In genomic region chr9:16679327-16679821, GRCh38 we compare ENCODE assay signal across 16 cellular contexts.
DNase-seq lines count a peak whose midpoint lies in the region; ATAC-seq, FAIRE-seq and TF ChIP-seq lines count a peak whose summit lies in the region.
"Had no signal": no experiment of that assay in that cellular context is flagged by ENCODE, and none has a peak within 500 bp of the region (broad histone marks: within the 10 kb centered on the region; RNA-seq: fewer than 3 reads in every experiment).

No MANE protein-coding gene starts in this region.

- no peaks in the 10 kb centered on the region for H3K9me3 Mint-ChIP-seq in immature natural killer cell
- H3K9me3 Mint-ChIP-seq in type B pancreatic cell = no peaks in the 10 kb centered on the region
- H3K9me3 Mint-ChIP-seq in Caco-2 (ENCODE audit: unreplicated experiment) = no peaks in the 10 kb centered on the region
- H3K9me3 Mint-ChIP-seq: activated CD4-positive, alpha-beta T cell treated with anti-CD3 and anti-CD28 coated beads, Interleukin-2, amount 10 ng/mL, durations not matched to agents 7 days and 5 days had no signal

- no peak for TF ChIP-seq CTCF in type B pancreatic cell (conservative IDR thresholded peaks at IDR 0.05)
- no peak for TF ChIP-seq CTCF in Caco-2 (IDR thresholded peaks at IDR 0.05; ENCODE audit: insufficient read depth in 1 of 2, low read depth in 1 of 2, low read length in 1 of 2, severe bottlenecking in 1 of 2, unreplicated experiment in 1 of 2)

- intact Hi-C loops in Caco-2 (cut with micrococcal nuclease; ENCODE audit: unreplicated experiment) = no loop called here

- H3K4me1 ChIP-seq in Caco-2 = no peaks in the 10 kb centered on the region
- H3K4me1 ChIP-seq: Peyer's patch had no signal

- H3K4me3 Mint-ChIP-seq in immature natural killer cell (peak overlapping the region in 4 of 5 donors; percentile 5 to 64 (median 43)), type B pancreatic cell (no peak overlapping the region), Caco-2 (ENCODE audit: unreplicated experiment) (no peak overlapping the region)
- H3K4me3 Mint-ChIP-seq: activated CD4-positive, alpha-beta T cell treated with anti-CD3 and anti-CD28 coated beads, Interleukin-2, amount 10 ng/mL, durations not matched to agents 7 days and 5 days; CD4-positive, alpha-beta T cell; central memory CD8-positive, alpha-beta T cell had no signal

- no peak overlapping the region for H3K4me3 ChIP-seq in Caco-2 (ENCODE audit: low read depth, low read length)
- H3K4me3 ChIP-seq: Peyer's patch, thoracic aorta had no signal

- POLR2A ChIA-PET in Caco-2 (lab: Charles Lee) = no interaction called here

- H3K27ac Mint-ChIP-seq in immature natural killer cell = peak overlapping the region in 5 of 6 donors; percentile 21 to 82 (median 31)
- H3K27ac Mint-ChIP-seq in type B pancreatic cell = peak overlapping the region; percentile 18
- H3K27ac Mint-ChIP-seq in Caco-2 (ENCODE audit: unreplicated experiment) = no peak overlapping the region
- H3K27ac Mint-ChIP-seq: activated CD4-positive, alpha-beta T cell treated with anti-CD3 and anti-CD28 coated beads, Interleukin-2, amount 10 ng/mL, durations not matched to agents 7 days and 5 days; CD4-positive, alpha-beta T cell had no signal

- no TSS peak for BruUV-seq in Caco-2 (replicated peaks; lab: Mats Ljungman, UMichigan)

- H3K36me3 ChIP-seq in Caco-2 (ENCODE audit: control insufficient read depth, insufficient read depth, low read length) = no peaks in the 10 kb centered on the region
- H3K36me3 ChIP-seq: Peyer's patch, thoracic aorta had no signal

- H3K4me1 Mint-ChIP-seq in immature natural killer cell (peaks cover 26 to 41% of the 10 kb centered on the region in 2 donors), type B pancreatic cell (ENCODE audit: unreplicated experiment) (peaks cover 49% of the 10 kb centered on the region), Caco-2 (ENCODE audit: low read depth, unreplicated experiment) (no peaks in the 10 kb centered on the region)
- H3K4me1 Mint-ChIP-seq: activated CD4-positive, alpha-beta T cell treated with anti-CD3 and anti-CD28 coated beads, Interleukin-2, amount 10 ng/mL, durations not matched to agents 7 days and 5 days; central memory CD8-positive, alpha-beta T cell had no signal

- FAIRE-seq in H54 (lab: Jason Lieb, UNC) = no peak

- TF ChIP-seq POLR2A in H54 (IDR thresholded peaks at IDR 0.05; ENCODE audit: low read depth, low read length) = no peak
- TF ChIP-seq POLR2A in erythroblast (IDR thresholded peaks at IDR 0.05; ENCODE audit: low read length) = no peak

- CTCF ChIA-PET in Caco-2 (lab: Charles Lee) = no interaction called here

- H3K27me3 ChIP-seq in Caco-2 (replicated peaks; ENCODE audit: control insufficient read depth, insufficient read depth, low read length) = no peaks in the 10 kb centered on the region
- H3K27me3 ChIP-seq: Peyer's patch had no signal

- ATAC-seq in GM18868 (IDR thresholded peaks at IDR 0.05; ENCODE audit: unreplicated experiment) = peak; percentile 48

- no peaks in the 10 kb centered on the region for H3K36me3 Mint-ChIP-seq in immature natural killer cell
- H3K36me3 Mint-ChIP-seq in type B pancreatic cell = no peaks in the 10 kb centered on the region
- H3K36me3 Mint-ChIP-seq in Caco-2 (ENCODE audit: insufficient read depth, unreplicated experiment) = no peaks in the 10 kb centered on the region

- DNase-seq in UCSD-AML1 (lab: John Stamatoyannopoulos, UW; ENCODE audit: unreplicated experiment) = peak; percentile 19
- DNase-seq in immature natural killer cell = peak; percentile 4 to 8 (median 7)
- DNase-seq in type B pancreatic cell (ENCODE audit: extremely low spot score, unreplicated experiment) = no peak
- DNase-seq in H54 (ENCODE audit: insufficient read length, low spot score) = no peak
- DNase-seq in erythroblast (lab: John Stamatoyannopoulos, UW) = no peak
- no peak for DNase-seq in Caco-2
- DNase-seq: activated CD4-positive, alpha-beta T cell treated with anti-CD3 and anti-CD28 coated beads, Interleukin-2, amount 10 ng/mL, durations not matched to agents 7 days and 5 days; activated T-cell treated with anti-CD3 and anti-CD28 coated beads, Interleukin-2, amount 50 U/mL, for 48 hours; CD4-positive, alpha-beta T cell; KBM-7; NCI-H1436; Peyer's patch; T-helper 2 cell had no signal

- H3K9me3 ChIP-seq in Caco-2 = no peaks in the 10 kb centered on the region
- H3K9me3 ChIP-seq: Peyer's patch, thoracic aorta had no signal

- H3K27me3 Mint-ChIP-seq in immature natural killer cell (ENCODE audit: low read depth in 3 of 3) (peaks cover 0 to 9% (median 2%) of the 10 kb centered on the region in 3 donors), type B pancreatic cell (no peaks in the 10 kb centered on the region), Caco-2 (ENCODE audit: insufficient read depth, unreplicated experiment) (peaks cover 12% of the 10 kb centered on the region)
- H3K27me3 Mint-ChIP-seq: activated CD4-positive, alpha-beta T cell treated with anti-CD3 and anti-CD28 coated beads, Interleukin-2, amount 10 ng/mL, durations not matched to agents 7 days and 5 days; CD4-positive, alpha-beta T cell; central memory CD8-positive, alpha-beta T cell had no signal

Comparison
In these comparisons a context has a peak if more than half of its experiments do, and no peak if none do; other contexts are left out.
1. DNase-seq: peak in UCSD-AML1 (single experiment) and immature natural killer cell (3 of 3); none in type B pancreatic cell (single experiment), H54 (single experiment), erythroblast (0 of 2) and Caco-2 (0 of 2).
2. H3K4me3 Mint-ChIP-seq: peak in immature natural killer cell (4 of 5); none in type B pancreatic cell (single experiment) and Caco-2 (single experiment).